In genomic region chr1:17466359-17466758, GRCh38 we compare ENCODE assay signal across 30 cellular contexts.
"Had no signal": no experiment of that assay in that cellular context is flagged by ENCODE, and none has a peak within 500 bp of the region (broad histone marks: within the 10 kb centered on the region; RNA-seq: fewer than 3 reads in every experiment).

No MANE protein-coding gene starts in this region.

- ATAC-seq: activated CD8-positive, alpha-beta T cell treated with anti-CD3 and anti-CD28 coated beads for 36 hours; activated T-cell treated with anti-CD3 and anti-CD28 coated beads, Interleukin-2, amount 50 U/mL, for 4 hours; activated T-helper 17 cell treated with anti-CD3 and anti-CD28 coated beads, Interleukin-2, amount 50 U/mL, for 72 hours; foreskin keratinocyte; gastrocnemius medialis; heart left ventricle had no signal

- H3K4me1 Mint-ChIP-seq: activated T-helper 17 cell treated with anti-CD3 and anti-CD28 coated beads, Interleukin-2, amount 50 U/mL, for 72 hours; central memory CD8-positive, alpha-beta T cell had no signal

- H3K27me3 ChIP-seq: brain microvascular endothelial cell, dorsolateral prefrontal cortex, foreskin keratinocyte had no signal

- H3K4me3 ChIP-seq: coronary artery, dorsolateral prefrontal cortex, esophagus muscularis mucosa, gastrocnemius medialis, heart left ventricle had no signal

- H3K4me3 Mint-ChIP-seq: activated CD8-positive, alpha-beta T cell treated with anti-CD3 and anti-CD28 coated beads for 36 hours; activated naive CD8-positive, alpha-beta T cell; activated T-cell treated with anti-CD3 and anti-CD28 coated beads, Interleukin-2, amount 50 U/mL, for 4 hours; activated T-helper 17 cell treated with anti-CD3 and anti-CD28 coated beads, Interleukin-2, amount 50 U/mL, for 72 hours; central memory CD8-positive, alpha-beta T cell; dendritic cell treated with granulocyte-macrophage colony-stimulating factor and Interleukin-4, amounts not matched to agents 40 ng/mL and 50 ng/mL, for 4 days had no signal

- H3K4me1 ChIP-seq: esophagus muscularis mucosa, foreskin keratinocyte, gastrocnemius medialis, heart left ventricle had no signal

- H3K27me3 Mint-ChIP-seq: activated CD8-positive, alpha-beta T cell treated with anti-CD3 and anti-CD28 coated beads for 36 hours; activated naive CD8-positive, alpha-beta T cell; activated T-helper 17 cell treated with anti-CD3 and anti-CD28 coated beads, Interleukin-2, amount 50 U/mL, for 72 hours had no signal

- H3K36me3 ChIP-seq: brain microvascular endothelial cell, esophagus muscularis mucosa, gastrocnemius medialis, heart left ventricle had no signal

- H3K27ac Mint-ChIP-seq: activated CD8-positive, alpha-beta T cell treated with anti-CD3 and anti-CD28 coated beads for 36 hours; activated naive CD8-positive, alpha-beta T cell; activated T-helper 17 cell treated with anti-CD3 and anti-CD28 coated beads, Interleukin-2, amount 50 U/mL, for 72 hours; dendritic cell treated with granulocyte-macrophage colony-stimulating factor and Interleukin-4, amounts not matched to agents 40 ng/mL and 50 ng/mL, for 4 days had no signal

- H3K27ac ChIP-seq: brain microvascular endothelial cell, coronary artery, dorsolateral prefrontal cortex, esophagus muscularis mucosa, foreskin keratinocyte, gastrocnemius medialis, heart left ventricle had no signal

- H3K36me3 Mint-ChIP-seq: activated naive CD8-positive, alpha-beta T cell had no signal

- H3K9me3 Mint-ChIP-seq: activated CD8-positive, alpha-beta T cell treated with anti-CD3 and anti-CD28 coated beads for 36 hours; activated T-cell treated with anti-CD3 and anti-CD28 coated beads, Interleukin-2, amount 50 U/mL, for 4 hours; activated T-helper 17 cell treated with anti-CD3 and anti-CD28 coated beads, Interleukin-2, amount 50 U/mL, for 72 hours; central memory CD8-positive, alpha-beta T cell; dendritic cell treated with granulocyte-macrophage colony-stimulating factor and Interleukin-4, amounts not matched to agents 40 ng/mL and 50 ng/mL, for 4 days had no signal

- FAIRE-seq: astrocyte, bronchial epithelial cell had no signal

- DNase-seq: activated CD4-positive, alpha-beta T cell treated with anti-CD3 and anti-CD28 coated beads for 1 hour; activated CD4-positive, alpha-beta T cell treated with anti-CD3 and anti-CD28 coated beads for 48 hours; activated CD4-positive, alpha-beta T cell treated with anti-CD3 and anti-CD28 coated beads, Interleukin-2, amount 50 U/mL, for 1 hour; activated CD4-positive, alpha-beta T cell treated with anti-CD3 and anti-CD28 coated beads, Interleukin-2, amount 50 U/mL, for 48 hours; activated CD8-positive, alpha-beta memory T cell treated with anti-CD3 and anti-CD28 coated beads for 24 hours; activated CD8-positive, alpha-beta T cell treated with anti-CD3 and anti-CD28 coated beads for 36 hours; activated effector memory CD4-positive, alpha-beta T cell treated with Interleukin-2 at 50 U/mL for 16 hours; activated gamma-delta T cell treated with Interleukin-2 at 50 U/mL for 16 hours; activated naive CD4-positive, alpha-beta T cell treated with anti-CD3 and anti-CD28 coated beads, Interleukin-2, amount 50 U/mL, for 16 hours; activated naive CD4-positive, alpha-beta T cell treated with Interleukin-2 at 50 U/mL for 16 hours; activated T-cell treated with anti-CD3 and anti-CD28 coated beads, Interleukin-2, amount 50 U/mL, for 4 hours; amniotic stem cell; anterior cingulate cortex; brain microvascular endothelial cell; dorsolateral prefrontal cortex; effector memory CD4-positive, alpha-beta T cell; erythroblast; foreskin keratinocyte; gastrocnemius medialis; glutamatergic neuron; T-helper 2 cell had no signal

- H3K9me3 ChIP-seq: esophagus muscularis mucosa, gastrocnemius medialis, heart left ventricle had no signal
